17 cellular contexts compared by ENCODE assay signal in genomic region chr15:84874991-84875390, GRCh38. TPM values are rescaled to one million over a fixed set of nuclear protein-coding genes. Genes with fewer than 3 reads are reported as not detected.
"Had no signal": no experiment of that assay in that cellular context is flagged by ENCODE, and none has a peak within 500 bp of the region (broad histone marks: within the 10 kb centered on the region; RNA-seq: fewer than 3 reads in every experiment).

No MANE protein-coding gene starts in this region.

- ATAC-seq: body of pancreas; heart left ventricle; lower lobe of right lung; naive thymus-derived CD4-positive, alpha-beta T cell had no signal

- DNase-seq: activated CD4-positive, CD25-positive, alpha-beta regulatory T cell; activated effector memory CD4-positive, alpha-beta T cell treated with Interleukin-2 at 50 U/mL for 16 hours; activated T-cell treated with anti-CD3 and anti-CD28 coated beads, Interleukin-2, amount 50 U/mL, for 1 hour; body of pancreas; dorsolateral prefrontal cortex; esophagus squamous epithelium; foreskin fibroblast; heart left ventricle; kidney glomerular epithelial cell; lower lobe of right lung; naive thymus-derived CD4-positive, alpha-beta T cell; occipital lobe; stimulated activated CD4-positive, alpha-beta T cell treated with anti-CD3 and anti-CD28 coated beads, Interleukin-4, amount 100 ng/mL, for 24 hours; uterus had no signal

- H3K9me3 ChIP-seq: body of pancreas, esophagus squamous epithelium, heart left ventricle, lower lobe of right lung, uterus had no signal

- H3K27ac ChIP-seq: body of pancreas, esophagus squamous epithelium, lower lobe of right lung, uterus had no signal

- H3K36me3 ChIP-seq: esophagus squamous epithelium, lower lobe of right lung, uterus had no signal

- H3K4me1 ChIP-seq: lower lobe of right lung, uterus had no signal

- H3K27me3 ChIP-seq: body of pancreas, dorsolateral prefrontal cortex, esophagus squamous epithelium, heart left ventricle, uterus had no signal

- H3K4me3 ChIP-seq: body of pancreas, dorsolateral prefrontal cortex, esophagus squamous epithelium, heart left ventricle, lower lobe of right lung, uterus had no signal

RNA-seq across cellular contexts. Expression of gene SLC28A1, which starts 9.5 kb away (rescaled TPM):
- total RNA-seq: esophagus squamous epithelium; lower lobe of right lung; naive thymus-derived CD4-positive, alpha-beta T cell; occipital lobe; pulmonary artery endothelial cell; T-helper 2 cell treated with Interferon-gamma antibody and Interleukin-4, amounts not matched to agents 100 ng/mL and 5 ng/mL, for 36 hours; temporal lobe had no signal
- polyA plus RNA-seq: naive thymus-derived CD4-positive, alpha-beta T cell had no signal
